1 cellular context compared by ENCODE assay signal in genomic region chr13:92513672-92514071, GRCh38.
TF ChIP-seq lines count a peak whose summit lies in the region.

No MANE protein-coding gene starts in this region.

TF ChIP-seq in GM23338, 12 proteins besides CTCF, POLR2A, EP300 and RAD21 (continued from another document):
- TF ChIP-seq ZNF462 (CRISPR knock-in tag; IDR thresholded peaks at IDR 0.05) (no peak), ZNF114 (CRISPR knock-in tag; IDR thresholded peaks at IDR 0.05) (no peak), NANOG (IDR thresholded peaks at IDR 0.05; ENCODE audit: borderline replicate concordance) (no peak), ETS1 (IDR thresholded peaks at IDR 0.05) (no peak), REST (IDR thresholded peaks at IDR 0.05; ENCODE audit: unreplicated experiment) (no peak), CREB1 (CRISPR knock-in tag; IDR thresholded peaks at IDR 0.05; ENCODE audit: low read depth) (no peak), ZNF331 (CRISPR knock-in tag; IDR thresholded peaks at IDR 0.05; ENCODE audit: low read depth) (no peak), POLR2AphosphoS5 (IDR thresholded peaks at IDR 0.05; ENCODE audit: low read depth) (no peak), JUNB (IDR thresholded peaks at IDR 0.05; ENCODE audit: unreplicated experiment) (no peak)
